Comparison of ENCODE assay signal across 8 cellular contexts in the genomic region with DNA sequence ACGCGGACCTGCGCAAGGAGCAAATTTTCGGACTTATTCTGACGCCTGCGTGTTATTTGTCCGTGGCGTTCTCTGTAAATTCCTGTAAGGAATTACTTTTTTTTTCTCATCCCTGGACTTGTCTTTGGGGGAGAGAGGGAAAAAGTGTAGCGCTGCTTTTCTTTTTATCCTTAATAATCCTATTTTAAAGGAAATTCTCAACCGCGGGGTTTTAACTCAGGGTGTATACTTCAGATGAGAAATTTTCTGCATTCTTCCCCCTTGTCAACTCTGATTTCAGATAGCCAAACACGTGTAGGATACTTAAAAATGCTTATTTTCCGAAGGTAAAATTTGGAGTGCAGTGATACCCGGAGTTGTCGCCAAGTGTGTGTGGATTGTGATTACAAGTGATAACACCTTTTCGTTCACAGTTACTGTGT. TPM values are rescaled to one million over a fixed set of nuclear protein-coding genes. Genes with fewer than 3 reads are reported as not detected.
DNase-seq lines count a peak whose midpoint lies in the region; ATAC-seq and TF ChIP-seq lines count a peak whose summit lies in the region.

No MANE protein-coding gene starts in this region.

- H3K4me1 ChIP-seq in thyroid gland = peaks cover 10 to 15% of the 10 kb centered on the region in 2 donors

- H3K36me3 Mint-ChIP-seq in HFFc6 (ENCODE audit: low read depth) = peaks cover 16% of the 10 kb centered on the region

- peak overlapping the region; percentile 97 for H3K27ac Mint-ChIP-seq in HFFc6

- no peaks in the 10 kb centered on the region for H3K9me3 Mint-ChIP-seq in HFFc6

- POLR2A ChIA-PET in AG04450 (lab: Yijun Ruan, JAX) = no interaction called here

- CTCF ChIA-PET in AG04450 (lab: Charles Lee) = no interaction called here

- TF ChIP-seq POLR2A in thyroid gland (IDR thresholded peaks at IDR 0.05) = no peak

- H3K27me3 ChIP-seq in AG04450 (ENCODE audit: control insufficient read depth, insufficient read depth, low read length) = no peaks in the 10 kb centered on the region
- H3K27me3 ChIP-seq in kidney epithelial cell (ENCODE audit: control insufficient read depth, insufficient read depth, low read length) = no peaks in the 10 kb centered on the region
- H3K27me3 ChIP-seq in thyroid gland = no peaks in the 10 kb centered on the region

- peaks cover 5% of the 10 kb centered on the region; the same call in 1 of the 2 replicates for H3K9me3 ChIP-seq in AG04450 (ENCODE audit: control insufficient read depth, insufficient read depth, low read length)
- no peaks in the 10 kb centered on the region for H3K9me3 ChIP-seq in thyroid gland

- WGBS in thyroid gland, 2 donors = 1% methylated on average over 16 of the region's 16 CpGs

- peak overlapping the region; percentile 95 for H3K4me3 ChIP-seq in AG04450 (ENCODE audit: low read depth, low read length)
- H3K4me3 ChIP-seq in kidney epithelial cell (ENCODE audit: low read depth, low read length) = peak overlapping the region; percentile 84
- peak overlapping the region; percentile 33 to 89 (median 73) for H3K4me3 ChIP-seq in thyroid gland (replicated peaks in 1 of 3)

- no peak for DNase-seq in AG04450 (ENCODE audit: low read depth, low spot score)
- DNase-seq in HFFc6 = no peak
- DNase-seq in kidney epithelial cell (ENCODE audit: low read depth) = no peak
- no peak for DNase-seq in thyroid gland
- DNase-seq in NCI-H345 (lab: John Stamatoyannopoulos, UW) = no peak
- DNase-seq in activated CD4-positive, alpha-beta T cell treated with anti-CD3 and anti-CD28 coated beads for 1 hour = no peak

- H3K27me3 Mint-ChIP-seq in HFFc6 (ENCODE audit: insufficient read depth) = no peaks in the 10 kb centered on the region; the same call in 1 of the 2 replicates

- peaks cover 59% of the 10 kb centered on the region for H3K4me1 Mint-ChIP-seq in HFFc6 (ENCODE audit: low read depth)

- intact Hi-C loops in thyroid gland (cut with DNase I) = no loop called here

- H3K36me3 ChIP-seq in kidney epithelial cell (ENCODE audit: control insufficient read depth, insufficient read depth, low read length) (no peaks in the 10 kb centered on the region), thyroid gland (no peaks in the 10 kb centered on the region)

- peak overlapping the region; percentile 99 for H3K4me3 Mint-ChIP-seq in HFFc6

- H3K27ac ChIP-seq in AG04450 (ENCODE audit: low read depth, low read length) (peak overlapping the region; percentile 94), angular gyrus (ENCODE audit: low read depth, low read length) (peak overlapping the region; percentile 91), thyroid gland (peak overlapping the region in 2 of 3 donors; percentile 64 to 77)

- no peak for TF ChIP-seq CTCF in AG04450 (IDR thresholded peaks at IDR 0.05; ENCODE audit: low read depth, low read length)
- no peak for TF ChIP-seq CTCF in HFFc6 (IDR thresholded peaks at IDR 0.05)
- no peak for TF ChIP-seq CTCF in kidney epithelial cell (IDR thresholded peaks at IDR 0.05; ENCODE audit: insufficient read depth, low read length, poor library complexity, severe bottlenecking)
- no peak for TF ChIP-seq CTCF in thyroid gland (IDR thresholded peaks at IDR 0.05)

- no peak for ATAC-seq in activated CD4-positive, CD25-positive, alpha-beta regulatory T cell treated with anti-CD3 and anti-CD28 coated beads, Interleukin-2, amount 50 U/mL, for 24 hours

RNA-seq across cellular contexts. Expression of a gene that starts 0.9 kb away (rescaled TPM):
- 12.9 and 18.4 TPM in 2 replicates for polyA plus RNA-seq in AG04450 (2011; rRNA removed)
- polyA minus RNA-seq in AG04450 (2011; rRNA and poly(A)+ RNA removed) = 19.4 and 28.1 TPM in 2 replicates
- 10 to 100 TPM; 16.4 to 18.4 (median 18.0) TPM for total RNA-seq in HFFc6 (2021; fragmentation: NEBNext Ultra II Directional; extraction: Animal tissue kit (Norgen Biotek cat#: 25700))
- total RNA-seq in kidney epithelial cell (13.6 and 33.4 TPM in 2 replicates), thyroid gland (10 to 100 TPM; 26.2 to 34.5 (median 27.5) TPM)

RNA-seq across cellular contexts. Expression of a gene that starts 55.4 kb away (rescaled TPM):
- polyA plus RNA-seq in AG04450 (2011; rRNA removed) = 163 and 176 TPM in 2 replicates
- polyA minus RNA-seq in AG04450 (2011; rRNA and poly(A)+ RNA removed) = 161 and 175 TPM in 2 replicates
- total RNA-seq in HFFc6 (2021; fragmentation: NEBNext Ultra II Directional; extraction: Animal tissue kit (Norgen Biotek cat#: 25700)) = 100 to 1,000 TPM in 4 of 6 experiments, 10 to 100 TPM in 2; 95.9 to 143 (median 107) TPM
- total RNA-seq in kidney epithelial cell (74.6 and 79.4 TPM in 2 replicates), thyroid gland (100 to 1,000 TPM; 169 to 300 (median 231) TPM)
